Comparison of ENCODE assay signal across 23 cellular contexts in genomic region chr1:100746542-100746932, GRCh38. TPM values are rescaled to one million over a fixed set of nuclear protein-coding genes. Genes with fewer than 3 reads are reported as not detected.
"Had no signal": no experiment of that assay in that cellular context is flagged by ENCODE, and none has a peak within 500 bp of the region (broad histone marks: within the 10 kb centered on the region; RNA-seq: fewer than 3 reads in every experiment).

No MANE protein-coding gene starts in this region.

- H3K4me1 ChIP-seq: esophagus muscularis mucosa, right lobe of liver, testis, vagina had no signal

- DNase-seq: activated CD4-positive, alpha-beta T cell treated with anti-CD3 and anti-CD28 coated beads for 48 hours; activated naive CD4-positive, alpha-beta T cell treated with Interleukin-2 at 50 U/mL for 16 hours; activated T-cell treated with anti-CD3 and anti-CD28 coated beads, Interleukin-2, amount 50 U/mL, for 24 hours; anterior cingulate cortex; caudate nucleus; dermis blood vessel endothelial cell; effector CD8-positive, alpha-beta T cell; glutamatergic neuron; left cardiac atrium; mesenchymal stem cell; occipital lobe; posterior cingulate gyrus; right lobe of liver; stimulated activated CD4-positive, alpha-beta T cell treated with anti-CD3 and anti-CD28 coated beads, Interleukin-1b, Interleukin-23, amount 100 ng/mL, for 48 hours; testis; trophoblast cell had no signal

- H3K27me3 Mint-ChIP-seq: brain had no signal

- ATAC-seq: right lobe of liver had no signal

- H3K27ac Mint-ChIP-seq: activated CD4-positive, alpha-beta memory T cell treated with anti-CD3 and anti-CD28 coated beads, Interleukin-2, amount 10 ng/mL, durations not matched to agents 7 days and 5 days; activated T-cell treated with anti-CD3 and anti-CD28 coated beads, Interleukin-2, amount 50 U/mL, for 24 hours; brain had no signal

- H3K36me3 ChIP-seq: esophagus muscularis mucosa, right lobe of liver, vagina had no signal

- H3K27me3 ChIP-seq: esophagus muscularis mucosa, hepatocyte, right lobe of liver, testis, vagina had no signal

- H3K9me3 Mint-ChIP-seq: activated CD4-positive, alpha-beta memory T cell treated with anti-CD3 and anti-CD28 coated beads, Interleukin-2, amount 10 ng/mL, durations not matched to agents 7 days and 5 days; activated T-cell treated with anti-CD3 and anti-CD28 coated beads, Interleukin-2, amount 50 U/mL, for 24 hours had no signal

- H3K9me3 ChIP-seq: esophagus muscularis mucosa, right lobe of liver, testis, vagina had no signal

- H3K4me1 Mint-ChIP-seq: activated CD4-positive, alpha-beta memory T cell treated with anti-CD3 and anti-CD28 coated beads, Interleukin-2, amount 10 ng/mL, durations not matched to agents 7 days and 5 days had no signal

- H3K36me3 Mint-ChIP-seq: brain had no signal

- H3K4me3 ChIP-seq: esophagus muscularis mucosa, hepatocyte, right lobe of liver, skin epidermis, testis, vagina had no signal

- H3K27ac ChIP-seq: esophagus muscularis mucosa, hepatocyte, right lobe of liver, skin epidermis, testis, vagina had no signal

- H3K4me3 Mint-ChIP-seq: activated CD4-positive, alpha-beta memory T cell treated with anti-CD3 and anti-CD28 coated beads, Interleukin-2, amount 10 ng/mL, durations not matched to agents 7 days and 5 days; activated T-cell treated with anti-CD3 and anti-CD28 coated beads, Interleukin-2, amount 50 U/mL, for 24 hours; brain had no signal

RNA-seq across cellular contexts. Expression of gene VCAM1, which starts 27.0 kb away (rescaled TPM):
- total RNA-seq: activated CD4-positive, alpha-beta memory T cell treated with anti-CD3 and anti-CD28 coated beads, Interleukin-2, amount 10 ng/mL, durations not matched to agents 7 days and 5 days; T-helper 2 cell treated with Interferon-gamma antibody and Interleukin-4, amounts not matched to agents 100 ng/mL and 5 ng/mL, for 36 hours had no signal
